ENCODE assay signal across 1 cellular context in the genomic region with DNA sequence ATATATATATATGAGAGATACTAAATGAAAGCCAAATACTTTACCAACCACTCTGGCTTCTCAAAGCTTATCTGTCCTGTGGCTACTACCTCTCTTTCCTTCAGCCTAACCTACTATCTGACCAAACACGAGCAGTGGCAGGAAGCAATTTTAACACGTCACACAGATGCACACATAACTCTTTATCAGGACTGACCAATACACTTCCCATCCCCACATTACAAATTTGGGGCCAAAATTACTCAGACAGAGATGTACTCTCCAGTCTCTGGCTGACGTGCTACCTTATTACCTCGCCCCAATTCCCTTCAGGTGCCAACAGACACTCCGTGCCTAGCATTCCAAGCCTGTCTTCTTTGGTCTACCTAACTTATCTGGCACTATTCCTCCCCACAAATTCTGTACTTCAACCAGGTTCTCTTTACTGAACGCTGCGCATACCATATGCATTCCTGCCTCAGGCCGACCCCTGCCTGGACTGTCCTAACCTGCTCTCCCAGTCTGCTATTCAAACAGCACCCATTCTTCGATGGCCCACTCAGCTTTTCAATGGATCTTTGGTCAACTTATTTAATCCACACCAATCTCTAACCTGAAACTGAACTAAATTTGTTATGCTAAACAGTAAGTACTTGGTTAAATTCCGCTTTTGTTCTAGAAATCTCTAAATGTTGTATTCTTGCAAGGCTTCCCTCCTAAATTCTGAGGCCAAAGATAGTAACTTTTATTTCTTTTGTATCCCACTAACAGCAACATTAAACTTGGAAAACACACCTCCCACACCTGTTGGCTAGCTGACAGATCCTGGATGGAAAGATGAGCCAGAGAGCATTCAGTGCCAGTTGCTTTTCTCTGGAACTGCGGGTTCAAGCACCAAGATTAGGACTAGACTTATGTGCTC.
TF ChIP-seq lines count a peak whose summit lies in the region.

No MANE protein-coding gene starts in this region.

TF ChIP-seq in K562, 482 proteins besides CTCF, POLR2A, EP300 and RAD21 (continued from another document and continues in another):
- TF ChIP-seq, protein P1, sequence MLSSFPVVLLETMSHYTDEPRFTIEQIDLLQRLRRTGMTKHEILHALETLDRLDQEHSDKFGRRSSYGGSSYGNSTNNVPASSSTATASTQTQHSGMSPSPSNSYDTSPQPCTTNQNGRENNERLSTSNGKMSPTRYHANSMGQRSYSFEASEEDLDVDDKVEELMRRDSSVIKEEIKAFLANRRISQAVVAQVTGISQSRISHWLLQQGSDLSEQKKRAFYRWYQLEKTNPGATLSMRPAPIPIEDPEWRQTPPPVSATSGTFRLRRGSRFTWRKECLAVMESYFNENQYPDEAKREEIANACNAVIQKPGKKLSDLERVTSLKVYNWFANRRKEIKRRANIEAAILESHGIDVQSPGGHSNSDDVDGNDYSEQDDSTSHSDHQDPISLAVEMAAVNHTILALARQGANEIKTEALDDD (IDR thresholded peaks at IDR 0.05) = peak; percentile 98
- TF ChIP-seq ZNF79 (CRISPR knock-in tag; IDR thresholded peaks at IDR 0.05; ENCODE audit: low read depth) (no peak), ZNF551 (CRISPR knock-in tag; IDR thresholded peaks at IDR 0.05) (no peak), ZC3H4 (CRISPR knock-in tag; IDR thresholded peaks at IDR 0.05; ENCODE audit: borderline replicate concordance) (no peak), ZBTB12 (CRISPR knock-in tag; IDR thresholded peaks at IDR 0.05) (no peak; the same call in 1 of the 2 replicates), EHMT2 (IDR thresholded peaks at IDR 0.05) (peak; percentile 61), ZNF584 (CRISPR knock-in tag; IDR thresholded peaks at IDR 0.05; ENCODE audit: low read depth) (peak; percentile 85; the same call in 1 of the 2 replicates), RUNX1 (IDR thresholded peaks at IDR 0.05; ENCODE audit: low read depth) (peak; percentile 26; the same call in 1 of the 2 replicates), ETV5 (CRISPR knock-in tag; IDR thresholded peaks at IDR 0.05; ENCODE audit: low read depth) (peak; percentile 95), POLR3G (IDR thresholded peaks at IDR 0.05; ENCODE audit: extremely low read depth, insufficient read length, insufficient replicate concordance) (no peak), THRA (IDR thresholded peaks at IDR 0.05) (no peak), HDGF (IDR thresholded peaks at IDR 0.05) (peak; percentile 96), PRDM10 (IDR thresholded peaks at IDR 0.05; ENCODE audit: partially characterized antibody) (peak; percentile 42), HEY1 (CRISPR knock-in tag; IDR thresholded peaks at IDR 0.05; ENCODE audit: borderline replicate concordance) (no peak), HDAC1 (IDR thresholded peaks at IDR 0.05) (peak in 1 of 2 experiments; percentile 90; a peak in 2 of 4 replicates), CCAR2 (IDR thresholded peaks at IDR 0.05; ENCODE audit: low read depth, low read length) (no peak), AFF1 (IDR thresholded peaks at IDR 0.05; ENCODE audit: low read depth in 1 of 2, partially characterized antibody in 2 of 2) (peak; percentile 38 to 77), ATF7 (IDR thresholded peaks at IDR 0.05) (peak; percentile 82), RAD51 (IDR thresholded peaks at IDR 0.05; ENCODE audit: borderline replicate concordance, low read depth) (peak; percentile 30; the same call in 1 of the 2 replicates), ZNF589 (CRISPR knock-in tag; IDR thresholded peaks at IDR 0.05; ENCODE audit: low read depth) (peak; percentile 86), SAFB (IDR thresholded peaks at IDR 0.05; ENCODE audit: borderline replicate concordance, low read depth, low read length) (no peak), ARNT (IDR thresholded peaks at IDR 0.05) (peak; percentile 71 to 86; a peak in 2 of 4 replicates), GATA2 (CRISPR knock-in tag; IDR thresholded peaks at IDR 0.05) (peak; percentile 75), PML (IDR thresholded peaks at IDR 0.05; ENCODE audit: low read length) (peak; percentile 90), EP400 (IDR thresholded peaks at IDR 0.05) (peak; percentile 81), MYC (IDR thresholded peaks at IDR 0.05; ENCODE audit: low read depth, low read length) (0 out of 2 replicates have a peak, but pooled peaks have one; percentile 56), MYC (CRISPR knock-in tag; IDR thresholded peaks at IDR 0.05; ENCODE audit: borderline replicate concordance, low read depth) (no peak), HDAC8 (tag; IDR thresholded peaks at IDR 0.05) (no peak), NFRKB (IDR thresholded peaks at IDR 0.05; ENCODE audit: low read depth) (peak; percentile 81)
- TF ChIP-seq, protein P2, sequence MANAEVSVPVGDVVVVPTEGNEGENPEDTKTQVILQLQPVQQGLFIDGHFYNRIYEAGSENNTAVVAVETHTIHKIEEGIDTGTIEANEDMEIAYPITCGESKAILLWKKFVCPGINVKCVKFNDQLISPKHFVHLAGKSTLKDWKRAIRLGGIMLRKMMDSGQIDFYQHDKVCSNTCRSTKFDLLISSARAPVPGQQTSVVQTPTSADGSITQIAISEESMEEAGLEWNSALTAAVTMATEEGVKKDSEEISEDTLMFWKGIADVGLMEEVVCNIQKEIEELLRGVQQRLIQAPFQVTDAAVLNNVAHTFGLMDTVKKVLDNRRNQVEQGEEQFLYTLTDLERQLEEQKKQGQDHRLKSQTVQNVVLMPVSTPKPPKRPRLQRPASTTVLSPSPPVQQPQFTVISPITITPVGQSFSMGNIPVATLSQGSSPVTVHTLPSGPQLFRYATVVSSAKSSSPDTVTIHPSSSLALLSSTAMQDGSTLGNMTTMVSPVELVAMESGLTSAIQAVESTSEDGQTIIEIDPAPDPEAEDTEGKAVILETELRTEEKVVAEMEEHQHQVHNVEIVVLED (CRISPR knock-in tag; IDR thresholded peaks at IDR 0.05) = no peak
- TF ChIP-seq, protein P3, sequence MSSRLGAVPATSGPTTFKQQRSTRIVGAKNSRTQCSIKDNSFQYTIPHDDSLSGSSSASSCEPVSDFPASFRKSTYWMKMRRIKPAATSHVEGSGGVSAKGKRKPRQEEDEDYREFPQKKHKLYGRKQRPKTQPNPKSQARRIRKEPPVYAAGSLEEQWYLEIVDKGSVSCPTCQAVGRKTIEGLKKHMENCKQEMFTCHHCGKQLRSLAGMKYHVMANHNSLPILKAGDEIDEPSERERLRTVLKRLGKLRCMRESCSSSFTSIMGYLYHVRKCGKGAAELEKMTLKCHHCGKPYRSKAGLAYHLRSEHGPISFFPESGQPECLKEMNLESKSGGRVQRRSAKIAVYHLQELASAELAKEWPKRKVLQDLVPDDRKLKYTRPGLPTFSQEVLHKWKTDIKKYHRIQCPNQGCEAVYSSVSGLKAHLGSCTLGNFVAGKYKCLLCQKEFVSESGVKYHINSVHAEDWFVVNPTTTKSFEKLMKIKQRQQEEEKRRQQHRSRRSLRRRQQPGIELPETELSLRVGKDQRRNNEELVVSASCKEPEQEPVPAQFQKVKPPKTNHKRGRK (tag; IDR thresholded peaks at IDR 0.05) = no peak
- TF ChIP-seq, protein P4, sequence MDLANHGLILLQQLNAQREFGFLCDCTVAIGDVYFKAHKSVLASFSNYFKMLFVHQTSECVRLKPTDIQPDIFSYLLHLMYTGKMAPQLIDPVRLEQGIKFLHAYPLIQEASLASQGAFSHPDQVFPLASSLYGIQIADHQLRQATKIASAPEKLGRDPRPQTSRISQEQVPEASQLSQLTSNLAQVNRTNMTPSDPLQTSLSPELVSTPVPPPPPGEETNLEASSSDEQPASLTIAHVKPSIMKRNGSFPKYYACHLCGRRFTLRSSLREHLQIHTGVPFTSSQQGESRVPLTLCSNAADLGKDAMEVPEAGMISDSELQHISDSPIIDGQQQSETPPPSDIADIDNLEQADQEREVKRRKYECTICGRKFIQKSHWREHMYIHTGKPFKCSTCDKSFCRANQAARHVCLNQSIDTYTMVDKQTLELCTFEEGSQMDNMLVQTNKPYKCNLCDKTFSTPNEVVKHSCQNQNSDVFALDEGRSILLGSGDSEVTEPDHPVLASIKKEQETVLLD (IDR thresholded peaks at IDR 0.05) = peak; percentile 76; the same call in 1 of the 2 replicates
- TF ChIP-seq, protein P5, sequence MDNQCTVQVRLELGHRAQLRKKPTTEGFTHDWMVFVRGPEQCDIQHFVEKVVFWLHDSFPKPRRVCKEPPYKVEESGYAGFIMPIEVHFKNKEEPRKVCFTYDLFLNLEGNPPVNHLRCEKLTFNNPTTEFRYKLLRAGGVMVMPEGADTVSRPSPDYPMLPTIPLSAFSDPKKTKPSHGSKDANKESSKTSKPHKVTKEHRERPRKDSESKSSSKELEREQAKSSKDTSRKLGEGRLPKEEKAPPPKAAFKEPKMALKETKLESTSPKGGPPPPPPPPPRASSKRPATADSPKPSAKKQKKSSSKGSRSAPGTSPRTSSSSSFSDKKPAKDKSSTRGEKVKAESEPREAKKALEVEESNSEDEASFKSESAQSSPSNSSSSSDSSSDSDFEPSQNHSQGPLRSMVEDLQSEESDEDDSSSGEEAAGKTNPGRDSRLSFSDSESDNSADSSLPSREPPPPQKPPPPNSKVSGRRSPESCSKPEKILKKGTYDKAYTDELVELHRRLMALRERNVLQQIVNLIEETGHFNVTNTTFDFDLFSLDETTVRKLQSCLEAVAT (IDR thresholded peaks at IDR 0.05) = peak in 1 of 2 experiments; percentile 56; a peak in 1 of 4 replicates
